15 cellular contexts compared by ENCODE assay signal in genomic region chr10:30188101-30188500, GRCh38.
DNase-seq lines count a peak whose midpoint lies in the region; ATAC-seq, FAIRE-seq and TF ChIP-seq lines count a peak whose summit lies in the region.
"Had no signal": no experiment of that assay in that cellular context is flagged by ENCODE, and none has a peak within 500 bp of the region (broad histone marks: within the 10 kb centered on the region; RNA-seq: fewer than 3 reads in every experiment).

No MANE protein-coding gene starts in this region.

- H3K9ac ChIP-seq in astrocyte (ENCODE audit: low read length) = no peak overlapping the region

- no peaks in the 10 kb centered on the region for H3K27me3 ChIP-seq in astrocyte (ENCODE audit: insufficient read depth, low read length)
- no peaks in the 10 kb centered on the region for H3K27me3 ChIP-seq in heart right ventricle
- no peaks in the 10 kb centered on the region for H3K27me3 ChIP-seq in transverse colon

- peaks cover 46% of the 10 kb centered on the region for H3K4me1 ChIP-seq in astrocyte (ENCODE audit: insufficient read depth, low read length)
- peaks cover 4 to 48% (median 21%) of the 10 kb centered on the region in 9 donors for H3K4me1 ChIP-seq in heart right ventricle
- peaks cover 0 to 25% (median 5%) of the 10 kb centered on the region in 4 donors for H3K4me1 ChIP-seq in transverse colon

- H3K27me3 Mint-ChIP-seq in astrocyte (ENCODE audit: low read depth, unreplicated experiment) = no peaks in the 10 kb centered on the region

- no peak overlapping the region for H3K27ac ChIP-seq in astrocyte (ENCODE audit: low read depth, low read length)
- peak overlapping the region; percentile 55 to 94 (median 83) for H3K27ac ChIP-seq in heart right ventricle
- peak overlapping the region in 3 of 4 donors; percentile 35 to 51 (median 35) for H3K27ac ChIP-seq in transverse colon

- 41 to 42% methylated on average over 3 of the region's 3 CpGs for WGBS in heart right ventricle, 2 donors
- WGBS in transverse colon (ENCODE audit: low coverage in 1 of 2), 2 donors = 44 to 64% methylated on average over 2 to 3 of the region's 3 CpGs

- H3K4me1 Mint-ChIP-seq in astrocyte (ENCODE audit: low read depth, unreplicated experiment) = peaks cover 40% of the 10 kb centered on the region

- no peaks in the 10 kb centered on the region for H3K79me2 ChIP-seq in astrocyte (ENCODE audit: insufficient read depth, low read length)

- no peak for TF ChIP-seq EP300 in transverse colon (IDR thresholded peaks at IDR 0.05; ENCODE audit: low read depth)

- TF ChIP-seq CTCF in astrocyte (IDR thresholded peaks at IDR 0.05; ENCODE audit: insufficient read depth, low read depth, low read length) = no peak
- no peak for TF ChIP-seq CTCF in heart right ventricle (IDR thresholded peaks at IDR 0.05)
- no peak for TF ChIP-seq CTCF in transverse colon (IDR thresholded peaks at IDR 0.05)

- no peak overlapping the region for H3K27ac Mint-ChIP-seq in astrocyte (ENCODE audit: unreplicated experiment)
- H3K27ac Mint-ChIP-seq: CD4-positive, alpha-beta memory T cell had no signal

- DNase-seq in astrocyte (ENCODE audit: low read depth) (no peak), heart right ventricle (peak in 1 of 2 donors; percentile 61), myocyte (ENCODE audit: low read depth) (peak; percentile 54), transverse colon (no peak), T1000 (lab: John Stamatoyannopoulos, UW) (no peak)
- DNase-seq: CD4-positive, alpha-beta memory T cell; central memory CD4-positive, alpha-beta T cell; hippocampal formation; NCI-H2171 treated with DMSO at 0.1 percent for 48 hours; NK-92 treated with Interleukin-12 subunit alpha and Interleukin-12 subunit beta, amount 100 ng/mL, for 24 hours; occipital lobe; SIG-M5 had no signal

- in situ Hi-C loops in transverse colon (cut with MboI; ENCODE audit: low pct_ligation_motif_present in 1 of 4, low pct_unique_long_range_greater_than_20kb in 1 of 4, low sequenced_read_pairs in 3 of 4) = no loop called here

- ATAC-seq in heart right ventricle (peak; percentile 65 to 91 (median 82)), GM18502 (IDR thresholded peaks at IDR 0.05; ENCODE audit: poor library complexity, unreplicated experiment) (no peak), GM19395 (IDR thresholded peaks at IDR 0.05; ENCODE audit: unreplicated experiment) (no peak)
- ATAC-seq: left lobe of liver had no signal

- H3K4me3 ChIP-seq in astrocyte (ENCODE audit: insufficient read depth, low read depth, low read length) (no peak overlapping the region), heart right ventricle (peak overlapping the region in 3 of 10 donors; percentile 11 to 38 (median 18)), transverse colon (no peak overlapping the region)

- no peaks in the 10 kb centered on the region for H4K20me1 ChIP-seq in astrocyte (ENCODE audit: insufficient read depth, low read length)

- H3K4me2 ChIP-seq in astrocyte (ENCODE audit: low read length) = peak overlapping the region; percentile 65

- H3K9me3 ChIP-seq in astrocyte (ENCODE audit: insufficient read depth, low read depth, low read length) = no peaks in the 10 kb centered on the region
- no peaks in the 10 kb centered on the region for H3K9me3 ChIP-seq in heart right ventricle
- no peaks in the 10 kb centered on the region for H3K9me3 ChIP-seq in transverse colon

- FAIRE-seq in astrocyte (lab: Jason Lieb, UNC) = no peak

- H2AFZ ChIP-seq in astrocyte (ENCODE audit: low read depth, low read length) = peak overlapping the region; percentile 5

- intact Hi-C loops in heart right ventricle (cut with DNase I) (loop anchor here in 6 of 10 donors (5.0 to 10.0 kb wide), 8 partner anchors 49 to 191 kb away; partner anchors contain the start of gene JCAD (in 5 of the 6)), transverse colon (cut with DNase I; ENCODE audit: low total_unique reads) (loop anchor here (10.0 kb wide), 1 partner anchor 133 kb away; the partner anchor contains the start of gene JCAD)

- H3K36me3 ChIP-seq in astrocyte (ENCODE audit: insufficient read depth, low read length) = no peaks in the 10 kb centered on the region
- H3K36me3 ChIP-seq in heart right ventricle = no peaks in the 10 kb centered on the region
- H3K36me3 ChIP-seq in transverse colon = no peaks in the 10 kb centered on the region

- H3K9me3 Mint-ChIP-seq in astrocyte (ENCODE audit: unreplicated experiment) = no peaks in the 10 kb centered on the region
- H3K9me3 Mint-ChIP-seq: CD4-positive, alpha-beta memory T cell had no signal

- TF ChIP-seq POLR2A in transverse colon (IDR thresholded peaks at IDR 0.05) = no peak

- no peaks in the 10 kb centered on the region for H3K36me3 Mint-ChIP-seq in astrocyte (ENCODE audit: low read depth, unreplicated experiment)
- H3K36me3 Mint-ChIP-seq: CD4-positive, alpha-beta memory T cell had no signal

- no peak overlapping the region for H3K4me3 Mint-ChIP-seq in astrocyte (ENCODE audit: unreplicated experiment)
- H3K4me3 Mint-ChIP-seq: CD4-positive, alpha-beta memory T cell had no signal

Comparison
In these comparisons a context has a peak if more than half of its experiments do, and no peak if none do; other contexts are left out.
1. ATAC-seq: peak in heart right ventricle (8 of 8); none in GM18502 (single experiment) and GM19395 (single experiment).